23 cellular contexts compared by ENCODE assay signal in the genomic region with DNA sequence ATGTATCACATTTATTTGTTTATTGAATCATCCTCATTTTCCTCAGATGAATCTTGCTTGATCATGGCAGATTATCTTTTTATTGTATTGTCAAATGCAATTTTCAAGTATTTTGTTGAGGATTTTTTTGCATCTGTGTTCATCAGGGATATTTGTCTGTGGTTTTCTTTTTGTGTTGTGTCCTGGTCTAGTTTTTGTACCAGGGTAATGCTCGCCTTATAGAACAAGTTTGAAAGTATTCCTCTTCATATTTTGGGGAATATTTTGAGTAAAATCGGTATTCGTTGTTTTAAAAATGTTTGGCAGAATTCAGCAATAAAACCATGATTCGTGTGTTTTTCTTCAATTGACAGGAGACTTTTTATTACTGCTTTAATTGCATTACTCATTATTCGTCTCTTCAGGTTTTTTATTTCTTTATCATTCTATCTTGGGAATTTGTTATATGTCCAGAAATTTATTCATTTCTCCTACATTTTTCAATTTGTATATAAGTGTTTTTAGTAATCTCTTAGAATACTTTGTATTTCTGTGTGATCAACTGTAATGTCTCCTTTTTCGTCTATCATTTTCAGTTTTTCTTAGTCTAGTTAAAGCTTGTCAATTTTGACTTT.
DNase-seq lines count a peak whose midpoint lies in the region; ATAC-seq, FAIRE-seq and TF ChIP-seq lines count a peak whose summit lies in the region.
"Had no signal": no experiment of that assay in that cellular context is flagged by ENCODE, and none has a peak within 500 bp of the region (broad histone marks: within the 10 kb centered on the region; RNA-seq: fewer than 3 reads in every experiment).

No MANE protein-coding gene starts in this region.

- intact Hi-C loops in PC-3 (cut with micrococcal nuclease): no loop called here

- H3F3A ChIP-seq in PC-3 (ENCODE audit: low read length, unreplicated experiment) (no peaks in the 10 kb centered on the region), GM23248 (ENCODE audit: insufficient read depth) (no peaks in the 10 kb centered on the region)

- no peak for ATAC-seq in PC-3
- ATAC-seq in GM21619 (IDR thresholded peaks at IDR 0.05; ENCODE audit: unreplicated experiment): no peak
- ATAC-seq: CD8-positive, alpha-beta T cell; GM12878 had no signal

- H3K27ac ChIP-seq in PC-3 (ENCODE audit: low read length) (no peak overlapping the region), GM23248 (no peak overlapping the region)
- H3K27ac ChIP-seq: 22Rv1; BLaER1 treated with 17β-estradiol and CSF1 and Interleukin-3, amounts not matched to agents 10 nM and 100 nM; C4-2B had no signal

- no peak overlapping the region for H3K9ac ChIP-seq in PC-3 (ENCODE audit: low read length)
- H3K9ac ChIP-seq in GM23248: no peak overlapping the region
- H3K9ac ChIP-seq: BLaER1 treated with 17β-estradiol and CSF1 and Interleukin-3, amounts not matched to agents 10 nM and 100 nM had no signal

- H3K36me3 ChIP-seq in PC-3 (ENCODE audit: low read depth, low read length): no peaks in the 10 kb centered on the region
- no peaks in the 10 kb centered on the region for H3K36me3 ChIP-seq in GM23248 (ENCODE audit: low read depth)
- H3K36me3 ChIP-seq: BLaER1 treated with 17β-estradiol and CSF1 and Interleukin-3, amounts not matched to agents 10 nM and 100 nM had no signal

- H3K9me3 ChIP-seq in PC-3 (ENCODE audit: low read length): no peaks in the 10 kb centered on the region
- H3K9me3 ChIP-seq in GM23248 (ENCODE audit: low read depth): no peaks in the 10 kb centered on the region

- H3K27me3 ChIP-seq in PC-3 (ENCODE audit: low read length) (peaks cover 36% of the 10 kb centered on the region), GM23248 (replicated peaks; ENCODE audit: insufficient read depth) (peaks cover 47% of the 10 kb centered on the region)
- H3K27me3 ChIP-seq: BLaER1 treated with 17β-estradiol and CSF1 and Interleukin-3, amounts not matched to agents 10 nM and 100 nM had no signal

- FAIRE-seq in A204.1 (lab: Jason Lieb, UNC) (peak; percentile 19), islet of Langerhans (lab: Jason Lieb, UNC) (peak; percentile 21)
- FAIRE-seq: D721Med, GM12878, GM12892, GM18507 had no signal

- CTCF ChIA-PET in PC-3 (lab: Charles Lee): no interaction called here

- H3K4me3 ChIP-seq in PC-3 (ENCODE audit: low read length): no peak overlapping the region
- no peak overlapping the region for H3K4me3 ChIP-seq in GM23248
- H3K4me3 ChIP-seq: BLaER1 treated with 17β-estradiol and CSF1 and Interleukin-3, amounts not matched to agents 10 nM and 100 nM; GM12878 had no signal

- BruUV-seq in PC-3 (replicated peaks; lab: Mats Ljungman, UMichigan): no TSS peak

- WGBS in GM23248 (ENCODE audit: low coverage in 1 of 2, low lambda C conversion rate in 2 of 2, missing lambda C conversion rate in 2 of 2), 2 experiments: 55 to 58% methylated on average over 6 of the region's 6 CpGs

- H3K9me2 ChIP-seq in PC-3 (replicated peaks; ENCODE audit: low read length): no peaks in the 10 kb centered on the region
- no peaks in the 10 kb centered on the region for H3K9me2 ChIP-seq in GM23248 (ENCODE audit: insufficient read depth)

- no peak overlapping the region for H2AFZ ChIP-seq in PC-3 (ENCODE audit: low read length)
- no peak overlapping the region for H2AFZ ChIP-seq in GM23248

- TF ChIP-seq CTCF in PC-3 (conservative IDR thresholded peaks at IDR 0.05; ENCODE audit: low read depth, low read length): no peak

- DNase-seq in PC-3 (peak; percentile 4), GM23248 (no peak)
- DNase-seq in activated CD4-positive, CD25-positive, alpha-beta regulatory T cell (lab: John Stamatoyannopoulos, UW): no peak
- DNase-seq: AML-193; Caco-2; Calu3; CD4-positive, alpha-beta T cell; CD8-positive, alpha-beta T cell; DMS53; DMS79; DND-41; EL; GDM1 had no signal

- H3K79me2 ChIP-seq in PC-3 (ENCODE audit: low read length): no peaks in the 10 kb centered on the region
- H3K79me2 ChIP-seq in GM23248 (ENCODE audit: insufficient read depth): no peaks in the 10 kb centered on the region

- H3K4me1 ChIP-seq in PC-3 (ENCODE audit: insufficient read depth, low read length): no peaks in the 10 kb centered on the region
- H3K4me1 ChIP-seq in GM23248 (ENCODE audit: insufficient read depth): no peaks in the 10 kb centered on the region
- H3K4me1 ChIP-seq: Caco-2 had no signal

- H3K4me2 ChIP-seq in PC-3 (ENCODE audit: low read length) (no peak overlapping the region), GM23248 (ENCODE audit: unreplicated experiment) (no peak overlapping the region)
- H3K4me2 ChIP-seq: BLaER1 treated with 17β-estradiol and CSF1 and Interleukin-3, amounts not matched to agents 10 nM and 100 nM had no signal

- in situ Hi-C loops in GM23248 (cut with MboI): no loop called here

- no peaks in the 10 kb centered on the region for H4K20me1 ChIP-seq in PC-3 (ENCODE audit: low read length)
- H4K20me1 ChIP-seq in GM23248 (ENCODE audit: insufficient read depth): no peaks in the 10 kb centered on the region
- H4K20me1 ChIP-seq: BLaER1 treated with 17β-estradiol and CSF1 and Interleukin-3, amounts not matched to agents 10 nM and 100 nM had no signal

- POLR2A ChIA-PET in PC-3 (lab: Charles Lee; ENCODE audit: unreplicated experiment): no interaction called here
